In the genomic region with DNA sequence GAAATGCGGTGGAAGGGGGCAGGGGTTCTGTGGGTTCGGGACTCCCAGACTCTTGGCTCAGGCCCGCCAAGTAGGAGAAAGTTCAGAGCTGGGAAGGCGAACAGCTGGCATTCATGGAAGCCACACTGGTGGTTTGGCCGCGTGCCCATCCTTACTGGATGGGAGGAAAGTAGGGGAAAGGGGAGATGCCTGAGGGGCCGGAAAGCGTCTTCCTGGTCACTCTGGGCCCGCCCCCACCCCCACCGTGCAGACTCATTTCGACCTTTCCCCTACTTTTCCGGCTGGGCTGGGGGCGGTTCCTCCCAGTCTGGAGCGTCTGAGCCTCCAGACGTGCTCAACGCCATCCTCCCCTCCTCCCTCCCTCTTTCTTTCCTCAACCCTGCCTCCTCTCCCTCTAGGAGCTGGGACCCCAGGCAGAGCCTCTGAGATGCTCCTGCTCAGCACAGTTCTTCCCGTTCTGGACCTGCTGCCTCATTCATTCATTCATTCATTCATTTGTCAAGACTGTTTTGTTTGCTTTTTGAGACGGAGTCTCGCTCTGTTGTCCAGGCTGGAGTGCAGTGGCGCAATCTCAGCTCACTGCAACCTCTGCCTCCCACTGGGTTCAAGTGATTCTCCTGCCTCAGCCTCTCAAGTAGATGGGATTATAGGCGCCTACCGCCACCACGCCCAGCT, we compare ENCODE assay signal across 9 cellular contexts. TPM values are rescaled to one million over a fixed set of nuclear protein-coding genes. Genes with fewer than 3 reads are reported as not detected.
DNase-seq lines count a peak whose midpoint lies in the region; ATAC-seq, FAIRE-seq and TF ChIP-seq lines count a peak whose summit lies in the region.
"Had no signal": no experiment of that assay in that cellular context is flagged by ENCODE, and none has a peak within 500 bp of the region (broad histone marks: within the 10 kb centered on the region; RNA-seq: fewer than 3 reads in every experiment).

No MANE protein-coding gene starts in this region.

- peak; percentile 85 for FAIRE-seq in keratinocyte (lab: Jason Lieb, UNC)

- no peak for TF ChIP-seq CTCF in cardiac fibroblast (IDR thresholded peaks at IDR 0.05; ENCODE audit: low read depth, low read length)
- no peak for TF ChIP-seq CTCF in keratinocyte (optimal IDR thresholded peaks at IDR 0.05 in 1 of 3, IDR thresholded peaks at IDR 0.05 in 1 of 3, conservative IDR thresholded peaks at IDR 0.05 in 1 of 3; ENCODE audit: extremely low read depth in 1 of 3, insufficient read depth in 2 of 3, low read length in 3 of 3)
- TF ChIP-seq CTCF in stomach (IDR thresholded peaks at IDR 0.05), result no peak

- dilution Hi-C loops in keratinocyte (cut with MboI; ENCODE audit: extremely low pct_ligation_motif_present, low sequenced_read_pairs), result no loop called here

- H3K27ac ChIP-seq in keratinocyte (ENCODE audit: control insufficient read depth, insufficient read depth, low read length) (no peak overlapping the region), stomach (peak overlapping the region in 4 of 5 donors; percentile 66 to 91 (median 78))

- peaks cover 9 to 19% of the 10 kb centered on the region in 2 experiments for H3K36me3 ChIP-seq in keratinocyte (ENCODE audit: control insufficient read depth in 2 of 2, extremely low read depth in 1 of 2, insufficient read depth in 2 of 2, low read length in 2 of 2)
- peaks cover 0 to 28% (median 20%) of the 10 kb centered on the region in 4 donors for H3K36me3 ChIP-seq in stomach

- no peak for TF ChIP-seq POLR2A in stomach (IDR thresholded peaks at IDR 0.05)

- H3K27ac Mint-ChIP-seq in stimulated activated naive CD8-positive, alpha-beta T cell treated with anti-CD3 and anti-CD28 coated beads, Interleukin-15, amount 100 ng/mL, for 72 hours, result no peak overlapping the region

- ATAC-seq in stimulated activated naive CD8-positive, alpha-beta T cell treated with anti-CD3 and anti-CD28 coated beads, Interleukin-15, amount 100 ng/mL, for 72 hours, result no peak
- no peak for ATAC-seq in HG02678 (IDR thresholded peaks at IDR 0.05; ENCODE audit: unreplicated experiment)

- H3K9ac ChIP-seq in keratinocyte (ENCODE audit: control insufficient read depth, extremely low read depth, insufficient read depth, low read length), result no peak overlapping the region

- H4K20me1 ChIP-seq in keratinocyte (ENCODE audit: control insufficient read depth, extremely low read depth, insufficient read depth, low read length), result peaks cover 5% of the 10 kb centered on the region

- H3K27me3 Mint-ChIP-seq in stimulated activated naive CD8-positive, alpha-beta T cell treated with anti-CD3 and anti-CD28 coated beads, Interleukin-15, amount 100 ng/mL, for 72 hours, result peaks cover 64% of the 10 kb centered on the region

- no peaks in the 10 kb centered on the region for H3K79me2 ChIP-seq in keratinocyte (ENCODE audit: control insufficient read depth, insufficient read depth, low read length)

- peak overlapping the region in 1 of 2 donors; percentile 24 for H3K4me3 Mint-ChIP-seq in stimulated activated naive CD8-positive, alpha-beta T cell treated with anti-CD3 and anti-CD28 coated beads, Interleukin-15, amount 100 ng/mL, for 72 hours

- TF ChIP-seq EP300 in stomach (IDR thresholded peaks at IDR 0.05), result no peak

- no peak overlapping the region for H2AFZ ChIP-seq in keratinocyte (ENCODE audit: control insufficient read depth, low read length)

- peak overlapping the region; percentile 3 to 94 for H3K4me3 ChIP-seq in cardiac fibroblast (replicated peaks in 1 of 2; ENCODE audit: low read depth in 2 of 2, low read length in 2 of 2)
- no peak overlapping the region for H3K4me3 ChIP-seq in keratinocyte (ENCODE audit: control insufficient read depth in 2 of 3, extremely low read depth in 1 of 3, insufficient read depth in 2 of 3, low read depth in 1 of 3, low read length in 3 of 3)
- H3K4me3 ChIP-seq in stomach, result peak overlapping the region; percentile 1 to 76 (median 25)

- peak overlapping the region; percentile 61 for H3K4me2 ChIP-seq in keratinocyte (ENCODE audit: control insufficient read depth, extremely low read depth, insufficient read depth, low read depth, low read length)

- DNase-seq in COLO829 (ENCODE audit: low spot score) (peak; percentile 96), NCI-H2029 treated with DMSO at 0.1 percent for 48 hours (lab: John Stamatoyannopoulos, UW) (peak; percentile 54), cardiac fibroblast (ENCODE audit: low read depth in 2 of 2) (peak; percentile 97 to 99), keratinocyte (ENCODE audit: low read depth, low spot score) (no peak), stomach (peak; percentile 96), GF-D8 (lab: John Stamatoyannopoulos, UW) (no peak)
- DNase-seq in stimulated activated naive CD8-positive, alpha-beta T cell treated with anti-CD3 and anti-CD28 coated beads, Interleukin-15, amount 100 ng/mL, for 72 hours, result no peak
- DNase-seq: naive B cell had no signal

- H3K9me3 Mint-ChIP-seq in stimulated activated naive CD8-positive, alpha-beta T cell treated with anti-CD3 and anti-CD28 coated beads, Interleukin-15, amount 100 ng/mL, for 72 hours, result no peaks in the 10 kb centered on the region

- H3K9me3 ChIP-seq in keratinocyte (ENCODE audit: control insufficient read depth, low read depth, low read length) (no peaks in the 10 kb centered on the region), stomach (no peaks in the 10 kb centered on the region)

- WGBS in stomach, 5 donors, result 16 to 21% (median 19%) methylated on average over 19 to 23 of the region's 23 CpGs

- H3K9me1 ChIP-seq in keratinocyte (ENCODE audit: control insufficient read depth, extremely low read depth, insufficient read depth, low read length), result no peaks in the 10 kb centered on the region

- peaks cover 37% of the 10 kb centered on the region for H3K4me1 Mint-ChIP-seq in stimulated activated naive CD8-positive, alpha-beta T cell treated with anti-CD3 and anti-CD28 coated beads, Interleukin-15, amount 100 ng/mL, for 72 hours

- H3K27me3 ChIP-seq in keratinocyte (ENCODE audit: control insufficient read depth, extremely low read depth, insufficient read depth, low read length) (no peaks in the 10 kb centered on the region), stomach (peaks cover 0 to 28% (median 0%) of the 10 kb centered on the region in 3 donors)

- H3K4me1 ChIP-seq in keratinocyte (ENCODE audit: control insufficient read depth, extremely low read depth, insufficient read depth, low read length) (peaks cover 31% of the 10 kb centered on the region), stomach (peaks cover 66 to 91% (median 82%) of the 10 kb centered on the region in 4 donors)

- intact Hi-C loops in stomach (cut with DNase I; ENCODE audit: low total_unique reads), result no loop called here

RNA-seq across cellular contexts. Expression of a gene that starts 3.5 kb away (rescaled TPM):
- polyA plus RNA-seq in keratinocyte (102 to 143 TPM (median 112 TPM) in 3 replicates), stomach (10 to 100 TPM in 2 of 3 donors, 1 to 10 TPM in 1; 4.1 to 62.9 (median 22.9) TPM)
- 42.6 TPM for polyA plus RNA-seq in keratinocyte (2011; ENCODE audit: low read depth)
- polyA plus RNA-seq in keratinocyte (2011; cell fraction: cytosol; rRNA removed), result 20.5 and 50.0 TPM in 2 replicates
- 301 and 381 TPM in 2 replicates for polyA plus RNA-seq in keratinocyte (2011; cell fraction: nucleus; rRNA removed)
- 40.6 and 139 TPM in 2 replicates for polyA plus RNA-seq in keratinocyte (2012; ENCODE audit: low replicate concordance)
- 28.6 to 76.7 TPM (median 39.9 TPM) in 3 replicates for polyA minus RNA-seq in keratinocyte
- polyA minus RNA-seq in keratinocyte (2011; cell fraction: cytosol; rRNA and poly(A)+ RNA removed), result 118 TPM
- 224 and 291 TPM in 2 replicates for polyA minus RNA-seq in keratinocyte (2011; cell fraction: nucleus; rRNA and poly(A)+ RNA removed)
- 100 to 1,000 TPM in 1 of 5 donors, 10 to 100 TPM in 2, 1 to 10 TPM in 2; 4.8 to 276 (median 19.8) TPM for total RNA-seq in stomach

RNA-seq across cellular contexts. Expression of a gene that starts 22.7 kb away (rescaled TPM):
- polyA plus RNA-seq in keratinocyte, result 14.3 to 40.8 TPM (median 17.0 TPM) in 3 replicates
- 21.0 TPM for polyA plus RNA-seq in keratinocyte (2011; ENCODE audit: low read depth)
- polyA plus RNA-seq in keratinocyte (2011; cell fraction: cytosol; rRNA removed), result 17.2 and 41.2 TPM in 2 replicates
- 42.2 and 51.7 TPM in 2 replicates for polyA plus RNA-seq in keratinocyte (2011; cell fraction: nucleus; rRNA removed)
- 66.3 and 94.2 TPM in 2 replicates for polyA plus RNA-seq in keratinocyte (2012; ENCODE audit: low replicate concordance)
- polyA minus RNA-seq in keratinocyte, result 19.0 to 35.3 TPM (median 20.4 TPM) in 3 replicates
- 80.6 TPM for polyA minus RNA-seq in keratinocyte (2011; cell fraction: cytosol; rRNA and poly(A)+ RNA removed)
- polyA minus RNA-seq in keratinocyte (2011; cell fraction: nucleus; rRNA and poly(A)+ RNA removed), result 21.7 and 30.6 TPM in 2 replicates
- 100 to 1,000 TPM in 2 of 5 donors, 10 to 100 TPM in 3; 47.7 to 108 (median 79.9) TPM for total RNA-seq in stomach
- polyA plus RNA-seq in stomach, result 100 to 1,000 TPM in 1 of 3 donors, 10 to 100 TPM in 2; 57.5 to 116 (median 78.8) TPM

RNA-seq across cellular contexts. Expression of a gene that starts 24.4 kb away (rescaled TPM):
- polyA plus RNA-seq in keratinocyte (0.15 to 0.27 TPM (median 0.16 TPM) in 3 replicates), stomach (10 to 100 TPM in 1 of 3 donors, 1 to 10 TPM in 2; 4.8 to 10.7 (median 7.1) TPM)
- 0.14 TPM for polyA plus RNA-seq in keratinocyte (2011; ENCODE audit: low read depth)
- polyA plus RNA-seq in keratinocyte (2011; cell fraction: cytosol; rRNA removed), result 0.13 TPM in 1 of 2 replicates, not detected in the other
- 0.37 and 0.38 TPM in 2 replicates for polyA plus RNA-seq in keratinocyte (2011; cell fraction: nucleus; rRNA removed)
- 0.13 and 0.48 TPM in 2 replicates for polyA plus RNA-seq in keratinocyte (2012; ENCODE audit: low replicate concordance)
- polyA minus RNA-seq in keratinocyte, result 0.07 to 0.10 TPM in 2 of 3 replicates, not detected in the other
- polyA minus RNA-seq in keratinocyte (2011; cell fraction: cytosol; rRNA and poly(A)+ RNA removed), result not detected
- polyA minus RNA-seq in keratinocyte (2011; cell fraction: nucleus; rRNA and poly(A)+ RNA removed), result not detected in 2 replicates
- total RNA-seq in stomach, result 10 to 100 TPM in 2 of 5 donors, 1 to 10 TPM in 2, not detected in 1; 4.4 to 72.4 (median 8.8) TPM

RNA-seq across cellular contexts. Expression of a gene that starts 45.6 kb away (rescaled TPM):
- polyA plus RNA-seq in keratinocyte (13.7 to 24.4 TPM (median 20.5 TPM) in 3 replicates), stomach (10 to 100 TPM; 23.5 to 43.4 (median 38.2) TPM)
- polyA plus RNA-seq in keratinocyte (2011; ENCODE audit: low read depth), result 4.1 TPM
- 11.3 and 32.9 TPM in 2 replicates for polyA plus RNA-seq in keratinocyte (2011; cell fraction: cytosol; rRNA removed)
- polyA plus RNA-seq in keratinocyte (2011; cell fraction: nucleus; rRNA removed), result 7.8 and 11.6 TPM in 2 replicates
- polyA plus RNA-seq in keratinocyte (2012; ENCODE audit: low replicate concordance), result 19.0 and 22.9 TPM in 2 replicates
- polyA minus RNA-seq in keratinocyte, result 12.4 to 26.9 TPM (median 24.2 TPM) in 3 replicates
- polyA minus RNA-seq in keratinocyte (2011; cell fraction: cytosol; rRNA and poly(A)+ RNA removed), result 67.7 TPM
- polyA minus RNA-seq in keratinocyte (2011; cell fraction: nucleus; rRNA and poly(A)+ RNA removed), result 8.1 and 9.8 TPM in 2 replicates
- 10 to 100 TPM; 24.3 to 98.2 (median 33.4) TPM for total RNA-seq in stomach

RNA-seq across cellular contexts. Expression of a gene that starts 46.2 kb away (rescaled TPM):
- polyA plus RNA-seq in keratinocyte (430 to 1,004 TPM (median 960 TPM) in 3 replicates), stomach (1,000 to 10,000 TPM in 1 of 3 donors, 100 to 1,000 TPM in 2; 778 to 1,474 (median 861) TPM)
- 75.0 TPM for polyA plus RNA-seq in keratinocyte (2011; ENCODE audit: low read depth)
- 717 and 850 TPM in 2 replicates for polyA plus RNA-seq in keratinocyte (2011; cell fraction: cytosol; rRNA removed)
- 223 and 243 TPM in 2 replicates for polyA plus RNA-seq in keratinocyte (2011; cell fraction: nucleus; rRNA removed)
- polyA plus RNA-seq in keratinocyte (2012; ENCODE audit: low replicate concordance), result 1,795 and 2,911 TPM in 2 replicates
- 218 to 385 TPM (median 355 TPM) in 3 replicates for polyA minus RNA-seq in keratinocyte
- polyA minus RNA-seq in keratinocyte (2011; cell fraction: cytosol; rRNA and poly(A)+ RNA removed), result 423 TPM
- polyA minus RNA-seq in keratinocyte (2011; cell fraction: nucleus; rRNA and poly(A)+ RNA removed), result 79.0 and 83.0 TPM in 2 replicates
- total RNA-seq in stomach, result 1,000 to 10,000 TPM in 2 of 5 donors, 100 to 1,000 TPM in 3; 335 to 2,088 (median 520) TPM

Comparison
In these comparisons a context has a peak if more than half of its experiments do, and no peak if none do; other contexts are left out.
1. DNase-seq: peak in COLO829 (single experiment), NCI-H2029 treated with DMSO at 0.1 percent for 48 hours (single experiment), cardiac fibroblast (2 of 2) and stomach (single experiment); none in keratinocyte (single experiment), stimulated activated naive CD8-positive, alpha-beta T cell treated with anti-CD3 and anti-CD28 coated beads, Interleukin-15, amount 100 ng/mL, for 72 hours (0 of 2) and GF-D8 (single experiment).
2. H3K4me3 ChIP-seq: peak in cardiac fibroblast (2 of 2) and stomach (4 of 4); none in keratinocyte (0 of 3).